In the genomic region with DNA sequence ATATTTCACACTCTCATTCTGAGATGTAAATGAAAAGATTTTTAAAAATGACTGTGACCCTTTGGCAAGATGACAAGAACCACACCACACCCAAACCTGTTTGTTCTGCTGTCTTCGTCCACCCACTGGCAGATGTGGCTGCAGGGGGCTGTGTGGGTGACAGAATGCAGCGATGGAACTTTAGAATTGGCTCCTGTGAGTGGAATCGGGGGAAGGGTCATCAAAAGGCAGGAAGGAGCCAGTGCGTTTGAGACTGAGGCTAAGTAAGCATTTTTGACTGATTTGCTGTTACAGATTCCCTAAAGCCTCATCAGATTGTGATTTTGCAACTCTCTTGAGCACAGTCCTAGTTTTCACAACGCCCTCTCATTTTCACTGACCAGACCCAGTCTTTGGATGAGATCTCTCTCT, we compare ENCODE assay signal across 15 cellular contexts.
A peak's percentile ranks its signal among the peaks of the same experiment; 100 is the strongest.
DNase-seq lines count a peak whose midpoint lies in the region; ATAC-seq, FAIRE-seq and TF ChIP-seq lines count a peak whose summit lies in the region.
"Had no signal": no experiment of that assay in that cellular context is flagged by ENCODE, and none has a peak within 500 bp of the region (broad histone marks: within the 10 kb centered on the region; RNA-seq: fewer than 3 reads in every experiment).

No MANE protein-coding gene starts in this region.

- no peaks in the 10 kb centered on the region for H3K9me1 ChIP-seq in keratinocyte (ENCODE audit: control insufficient read depth, extremely low read depth, insufficient read depth, low read length)

- H3K4me3 ChIP-seq in AG04449 (ENCODE audit: low read depth, low read length) (no peak overlapping the region), HEK293 (ENCODE audit: low read depth, low read length) (no peak overlapping the region), keratinocyte (ENCODE audit: control insufficient read depth in 2 of 3, extremely low read depth in 1 of 3, insufficient read depth in 2 of 3, low read depth in 1 of 3, low read length in 3 of 3) (no peak overlapping the region), Caco-2 (ENCODE audit: low read depth, low read length) (no peak overlapping the region), ovary (no peak overlapping the region)
- H3K4me3 ChIP-seq: Peyer's patch, tibial nerve had no signal

- no peak for FAIRE-seq in keratinocyte (lab: Jason Lieb, UNC)

- H3K36me3 ChIP-seq in HEK293 (ENCODE audit: control insufficient read depth in 2 of 2, insufficient read depth in 1 of 2, low read length in 2 of 2), result no peaks in the 10 kb centered on the region
- H3K36me3 ChIP-seq in keratinocyte (ENCODE audit: control insufficient read depth in 2 of 2, extremely low read depth in 1 of 2, insufficient read depth in 2 of 2, low read length in 2 of 2), result no peaks in the 10 kb centered on the region
- H3K36me3 ChIP-seq in Caco-2 (ENCODE audit: control insufficient read depth, insufficient read depth, low read length), result no peaks in the 10 kb centered on the region
- H3K36me3 ChIP-seq in ovary, result no peaks in the 10 kb centered on the region
- H3K36me3 ChIP-seq: Peyer's patch, tibial nerve had no signal

- no peaks in the 10 kb centered on the region for H3K27me3 ChIP-seq in keratinocyte (ENCODE audit: control insufficient read depth, extremely low read depth, insufficient read depth, low read length)
- no peaks in the 10 kb centered on the region for H3K27me3 ChIP-seq in Caco-2 (replicated peaks; ENCODE audit: control insufficient read depth, insufficient read depth, low read length)
- no peaks in the 10 kb centered on the region for H3K27me3 ChIP-seq in ovary
- H3K27me3 ChIP-seq: Peyer's patch, tibial nerve had no signal

- H3K27ac ChIP-seq in HEK293 (ENCODE audit: extremely low read depth, low read depth, low read length) (no peak overlapping the region), keratinocyte (ENCODE audit: control insufficient read depth, insufficient read depth, low read length) (no peak overlapping the region), ovary (no peak overlapping the region)
- H3K27ac ChIP-seq: Peyer's patch had no signal

- WGBS in ovary, 3 donors, result 63 to 82% (median 70%) methylated on average over 5 of the region's 5 CpGs

- no peaks in the 10 kb centered on the region for H3K27me3 Mint-ChIP-seq in Caco-2 (ENCODE audit: insufficient read depth, unreplicated experiment)

- BruUV-seq in Caco-2 (replicated peaks; lab: Mats Ljungman, UMichigan), result no TSS peak

- TF ChIP-seq POLR2A in ovary (IDR thresholded peaks at IDR 0.05), result no peak

- dilution Hi-C loops in keratinocyte (cut with MboI; ENCODE audit: extremely low pct_ligation_motif_present, low sequenced_read_pairs), result no loop called here

- H2AFZ ChIP-seq in keratinocyte (ENCODE audit: control insufficient read depth, low read length), result peak overlapping the region; percentile 7

- no peak for TF ChIP-seq EP300 in ovary (IDR thresholded peaks at IDR 0.05)

- no peak overlapping the region for H3K4me3 Mint-ChIP-seq in Caco-2 (ENCODE audit: unreplicated experiment)
- H3K4me3 Mint-ChIP-seq: T-helper 2 cell treated with Interferon-gamma antibody and Interleukin-4, amounts not matched to agents 5 μg/mL and 100 μg/mL, for 36 hours had no signal

- POLR2A ChIA-PET in AG04449 (lab: Yijun Ruan, JAX), result no interaction called here
- POLR2A ChIA-PET in HEK293 (lab: Yijun Ruan, JAX), result no interaction called here
- POLR2A ChIA-PET in Caco-2 (lab: Charles Lee), result no interaction called here

- CTCF ChIA-PET in AG04449 (lab: Yijun Ruan, JAX) (no interaction called here), HEK293 (lab: Yijun Ruan, JAX) (no interaction called here), Caco-2 (lab: Charles Lee) (no interaction called here)

- no peaks in the 10 kb centered on the region for H3K9me3 ChIP-seq in HEK293 (ENCODE audit: control insufficient read depth, insufficient read depth, low read depth, low read length)
- H3K9me3 ChIP-seq in keratinocyte (ENCODE audit: control insufficient read depth, low read depth, low read length), result no peaks in the 10 kb centered on the region
- no peaks in the 10 kb centered on the region for H3K9me3 ChIP-seq in Caco-2
- H3K9me3 ChIP-seq in ovary, result no peaks in the 10 kb centered on the region
- H3K9me3 ChIP-seq: Peyer's patch had no signal

- intact Hi-C loops in Caco-2 (cut with micrococcal nuclease; ENCODE audit: unreplicated experiment) (no loop called here), ovary (cut with DNase I) (no loop called here)

- H3K9me3 Mint-ChIP-seq in Caco-2 (ENCODE audit: unreplicated experiment), result peaks cover 11% of the 10 kb centered on the region
- H3K9me3 Mint-ChIP-seq: T-helper 2 cell treated with Interferon-gamma antibody and Interleukin-4, amounts not matched to agents 5 μg/mL and 100 μg/mL, for 36 hours had no signal

- no peaks in the 10 kb centered on the region for H3K4me1 Mint-ChIP-seq in Caco-2 (ENCODE audit: low read depth, unreplicated experiment)

- TF ChIP-seq CTCF in AG04449 (IDR thresholded peaks at IDR 0.05; ENCODE audit: insufficient read depth, low read length, missing control alignments), result no peak
- no peak for TF ChIP-seq CTCF in HEK293 (tag by site-specific recombination; IDR thresholded peaks at IDR 0.05)
- no peak for TF ChIP-seq CTCF in keratinocyte (optimal IDR thresholded peaks at IDR 0.05 in 1 of 3, IDR thresholded peaks at IDR 0.05 in 1 of 3, conservative IDR thresholded peaks at IDR 0.05 in 1 of 3; ENCODE audit: extremely low read depth in 1 of 3, insufficient read depth in 2 of 3, low read length in 3 of 3)
- TF ChIP-seq CTCF in Caco-2 (IDR thresholded peaks at IDR 0.05; ENCODE audit: insufficient read depth in 1 of 2, low read depth in 1 of 2, low read length in 1 of 2, severe bottlenecking in 1 of 2, unreplicated experiment in 1 of 2), result no peak
- no peak for TF ChIP-seq CTCF in ovary (IDR thresholded peaks at IDR 0.05)

- DNase-seq in AG04449 (ENCODE audit: low read depth, low spot score), result peak; percentile 62
- DNase-seq in dedifferentiated amniotic fluid mesenchymal stem cell (ENCODE audit: extremely low spot score), result peak; percentile 56
- DNase-seq in keratinocyte (ENCODE audit: low read depth, low spot score), result no peak
- no peak for DNase-seq in Caco-2
- DNase-seq in ovary, result no peak
- DNase-seq: activated CD4-positive, alpha-beta T cell treated with anti-CD3 and anti-CD28 coated beads, Interleukin-2, amount 50 U/mL, for 48 hours; activated naive CD4-positive, alpha-beta T cell treated with Interleukin-2 at 50 U/mL for 16 hours; AML-193; DMS79 treated with DMSO at 0.1 percent for 48 hours; Peyer's patch had no signal

- H3K9ac ChIP-seq in keratinocyte (ENCODE audit: control insufficient read depth, extremely low read depth, insufficient read depth, low read length), result no peak overlapping the region

- H3K27ac Mint-ChIP-seq in Caco-2 (ENCODE audit: unreplicated experiment), result no peak overlapping the region
- H3K27ac Mint-ChIP-seq: T-helper 2 cell treated with Interferon-gamma antibody and Interleukin-4, amounts not matched to agents 5 μg/mL and 100 μg/mL, for 36 hours had no signal

- ATAC-seq in HG03354 (IDR thresholded peaks at IDR 0.05; ENCODE audit: poor library complexity, severe bottlenecking, unreplicated experiment) (no peak), GM18519 (IDR thresholded peaks at IDR 0.05; ENCODE audit: low FRiP score, unreplicated experiment) (no peak)

- H4K20me1 ChIP-seq in keratinocyte (ENCODE audit: control insufficient read depth, extremely low read depth, insufficient read depth, low read length), result no peaks in the 10 kb centered on the region

- H3K79me2 ChIP-seq in keratinocyte (ENCODE audit: control insufficient read depth, insufficient read depth, low read length), result no peaks in the 10 kb centered on the region

- no peaks in the 10 kb centered on the region for H3K4me1 ChIP-seq in HEK293 (ENCODE audit: control insufficient read depth, insufficient read depth, low read length)
- H3K4me1 ChIP-seq in keratinocyte (ENCODE audit: control insufficient read depth, extremely low read depth, insufficient read depth, low read length), result no peaks in the 10 kb centered on the region
- H3K4me1 ChIP-seq in Caco-2, result no peaks in the 10 kb centered on the region
- no peaks in the 10 kb centered on the region for H3K4me1 ChIP-seq in ovary (ENCODE audit: insufficient read depth)
- H3K4me1 ChIP-seq: Peyer's patch had no signal

- no peak overlapping the region for H3K4me2 ChIP-seq in keratinocyte (ENCODE audit: control insufficient read depth, extremely low read depth, insufficient read depth, low read depth, low read length)

- no peaks in the 10 kb centered on the region for H3K36me3 Mint-ChIP-seq in Caco-2 (ENCODE audit: insufficient read depth, unreplicated experiment)

TF ChIP-seq in HEK293, 187 proteins besides CTCF, POLR2A, EP300 and RAD21 (continues in another document):
- TF ChIP-seq ZFHX2 (tag by site-specific recombination; conservative IDR thresholded peaks at IDR 0.05) (peak; percentile 68), ZNF404 (tag by site-specific recombination; IDR thresholded peaks at IDR 0.05) (no peak), EGR2 (tag by site-specific recombination; IDR thresholded peaks at IDR 0.05; ENCODE audit: low read depth) (peak; percentile 79), ZNF645 (tag by site-specific recombination; IDR thresholded peaks at IDR 0.05) (no peak), ZFP3 (tag by site-specific recombination; IDR thresholded peaks at IDR 0.05; ENCODE audit: low read depth) (no peak), ZBTB48 (tag by site-specific recombination; IDR thresholded peaks at IDR 0.05) (no peak), ZNF114 (tag by site-specific recombination; IDR thresholded peaks at IDR 0.05) (no peak)
- TF ChIP-seq, protein P1, sequence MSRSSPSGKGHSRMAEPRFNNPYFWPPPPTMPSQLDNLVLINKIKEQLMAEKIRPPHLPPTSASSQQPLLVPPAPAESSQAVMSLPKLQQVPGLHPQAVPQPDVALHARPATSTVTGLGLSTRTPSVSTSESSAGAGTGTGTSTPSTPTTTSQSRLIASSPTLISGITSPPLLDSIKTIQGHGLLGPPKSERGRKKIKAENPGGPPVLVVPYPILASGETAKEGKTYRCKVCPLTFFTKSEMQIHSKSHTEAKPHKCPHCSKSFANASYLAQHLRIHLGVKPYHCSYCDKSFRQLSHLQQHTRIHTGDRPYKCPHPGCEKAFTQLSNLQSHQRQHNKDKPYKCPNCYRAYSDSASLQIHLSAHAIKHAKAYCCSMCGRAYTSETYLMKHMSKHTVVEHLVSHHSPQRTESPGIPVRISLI (tag by site-specific recombination; IDR thresholded peaks at IDR 0.05), result no peak

Comparison
In these comparisons a context has a peak if more than half of its experiments do, and no peak if none do; other contexts are left out.
1. DNase-seq: peak in AG04449 (single experiment) and dedifferentiated amniotic fluid mesenchymal stem cell (single experiment); none in keratinocyte (single experiment), Caco-2 (0 of 2) and ovary (0 of 5).